Comparison of ENCODE assay signal across 31 cellular contexts in genomic region chr18:71678144-71678543, GRCh38.
"Had no signal": no experiment of that assay in that cellular context is flagged by ENCODE, and none has a peak within 500 bp of the region (broad histone marks: within the 10 kb centered on the region; RNA-seq: fewer than 3 reads in every experiment).

No MANE protein-coding gene starts in this region.

- FAIRE-seq: colon, endothelial cell of umbilical vein had no signal

- H3K4me3 ChIP-seq: adrenal gland, body of pancreas, gastrocnemius medialis, heart left ventricle had no signal

- H3K27ac ChIP-seq: adrenal gland, body of pancreas, epithelial cell of prostate, gastrocnemius medialis, heart left ventricle, WERI-Rb-1 had no signal

- H3K4me1 ChIP-seq: adrenal gland, body of pancreas, gastrocnemius medialis, heart left ventricle had no signal

- DNase-seq: activated B cell treated with CpG ODN at 0.5 μM for 24 hours; activated CD4-positive, alpha-beta T cell treated with anti-CD3 and anti-CD28 coated beads for 48 hours; activated CD4-positive, alpha-beta T cell treated with anti-CD3 and anti-CD28 coated beads, Interleukin-2, amount 50 U/mL, for 1 hour; activated CD4-positive, alpha-beta T cell treated with anti-CD3 and anti-CD28 coated beads, Interleukin-2, amount 50 U/mL, for 48 hours; activated CD8-positive, alpha-beta memory T cell treated with anti-CD3 and anti-CD28 coated beads for 24 hours; activated CD8-positive, alpha-beta T cell treated with anti-CD3 and anti-CD28 coated beads for 36 hours; activated effector memory CD4-positive, alpha-beta T cell treated with Interleukin-2 at 50 U/mL for 16 hours; activated naive CD4-positive, alpha-beta T cell treated with anti-CD3 and anti-CD28 coated beads for 36 hours; activated naive CD8-positive, alpha-beta T cell treated with anti-CD3 and anti-CD28 coated beads for 36 hours; activated naive CD8-positive, alpha-beta T cell treated with anti-CD3 and anti-CD28 coated beads, Interleukin-2, amount 50 U/mL, for 24 hours; activated T-cell treated with anti-CD3 and anti-CD28 coated beads, Interleukin-2, amount 50 U/mL, for 4 hours; adrenal gland; amygdala; aorta; body of pancreas; caudate nucleus; cortex of kidney; dermis blood vessel endothelial cell; effector CD4-positive, alpha-beta T cell; effector memory CD8-positive, alpha-beta T cell; gastrocnemius medialis; glutamatergic neuron; heart left ventricle; T-helper 2 cell; WERI-Rb-1 had no signal

- H3K36me3 ChIP-seq: adrenal gland, gastrocnemius medialis, heart left ventricle, WERI-Rb-1 had no signal

- ATAC-seq: activated CD4-positive, CD25-positive, alpha-beta regulatory T cell treated with anti-CD3 and anti-CD28 coated beads, Interleukin-2, amount 50 U/mL, for 24 hours; activated CD8-positive, alpha-beta T cell treated with anti-CD3 and anti-CD28 coated beads for 36 hours; activated naive CD8-positive, alpha-beta T cell treated with anti-CD3 and anti-CD28 coated beads, Interleukin-2, amount 50 U/mL, for 24 hours; activated T-cell treated with anti-CD3 and anti-CD28 coated beads, Interleukin-2, amount 50 U/mL, for 4 hours; activated T-helper 17 cell treated with anti-CD3 and anti-CD28 coated beads, Interleukin-2, amount 50 U/mL, for 72 hours; body of pancreas; effector memory CD8-positive, alpha-beta T cell; esophagus mucosa; gastrocnemius medialis; heart left ventricle had no signal

- H3K9me3 ChIP-seq: adrenal gland, body of pancreas, gastrocnemius medialis had no signal
